ENCODE assay signal across 12 cellular contexts in genomic region chr9:71680189-71680983, GRCh38.
DNase-seq lines count a peak whose midpoint lies in the region; ATAC-seq and TF ChIP-seq lines count a peak whose summit lies in the region.
"Had no signal": no experiment of that assay in that cellular context is flagged by ENCODE, and none has a peak within 500 bp of the region (broad histone marks: within the 10 kb centered on the region; RNA-seq: fewer than 3 reads in every experiment).

No MANE protein-coding gene starts in this region.

- H3K4me1 Mint-ChIP-seq in mesothelial cell of epicardium: peaks cover 79% of the 10 kb centered on the region
- H3K4me1 Mint-ChIP-seq in CD4-positive, alpha-beta memory T cell: peaks cover 27 to 44% (median 36%) of the 10 kb centered on the region in 4 donors
- peaks cover 19% of the 10 kb centered on the region for H3K4me1 Mint-ChIP-seq in activated T-helper 17 cell treated with anti-CD3 and anti-CD28 coated beads, Interleukin-2, amount 50 U/mL, for 72 hours

- H3K36me3 Mint-ChIP-seq in mesothelial cell of epicardium: peaks cover 5% of the 10 kb centered on the region
- peaks cover 8 to 25% of the 10 kb centered on the region in 2 donors for H3K36me3 Mint-ChIP-seq in CD4-positive, alpha-beta memory T cell
- peaks cover 35% of the 10 kb centered on the region for H3K36me3 Mint-ChIP-seq in activated T-helper 17 cell treated with anti-CD3 and anti-CD28 coated beads, Interleukin-2, amount 50 U/mL, for 72 hours (ENCODE audit: low read depth)

- DNase-seq in EH (ENCODE audit: low read depth) (peak; percentile 88), cardiac fibroblast (ENCODE audit: low read depth in 2 of 2) (peak; percentile 68 to 80), mesothelial cell of epicardium (ENCODE audit: low spot score in 2 of 2, unreplicated experiment in 2 of 2) (no peak), NCI-H510A (lab: John Stamatoyannopoulos, UW) (no peak), testis (no peak)
- no peak for DNase-seq in CD4-positive, alpha-beta memory T cell
- DNase-seq: activated naive CD4-positive, alpha-beta T cell treated with anti-CD3 and anti-CD28 coated beads for 36 hours; DMS53; Kasumi-1; T-helper 2 cell had no signal

- H3K9me3 ChIP-seq in CD4-positive, alpha-beta memory T cell (ENCODE audit: control insufficient read depth in 1 of 2, low read length in 2 of 2): no peaks in the 10 kb centered on the region
- no peaks in the 10 kb centered on the region for H3K9me3 ChIP-seq in testis

- peak overlapping the region; percentile 96 for H3K27ac Mint-ChIP-seq in mesothelial cell of epicardium
- no peak overlapping the region for H3K27ac Mint-ChIP-seq in CD4-positive, alpha-beta memory T cell
- no peak overlapping the region for H3K27ac Mint-ChIP-seq in activated T-helper 17 cell treated with anti-CD3 and anti-CD28 coated beads, Interleukin-2, amount 50 U/mL, for 72 hours
- H3K27ac Mint-ChIP-seq: activated naive CD4-positive, alpha-beta T cell treated with anti-CD3 and anti-CD28 coated beads for 36 hours had no signal

- H3K9me3 Mint-ChIP-seq in mesothelial cell of epicardium: peaks cover 4% of the 10 kb centered on the region
- peaks cover 0 to 2% (median 0%) of the 10 kb centered on the region in 8 donors for H3K9me3 Mint-ChIP-seq in CD4-positive, alpha-beta memory T cell
- no peaks in the 10 kb centered on the region for H3K9me3 Mint-ChIP-seq in activated T-helper 17 cell treated with anti-CD3 and anti-CD28 coated beads, Interleukin-2, amount 50 U/mL, for 72 hours
- H3K9me3 Mint-ChIP-seq: activated naive CD4-positive, alpha-beta T cell treated with anti-CD3 and anti-CD28 coated beads for 36 hours had no signal

- 60 to 67% methylated on average over 5 of the region's 5 CpGs for WGBS in testis, 2 donors

- no peak for TF ChIP-seq POLR2A in testis (IDR thresholded peaks at IDR 0.05)

- intact Hi-C loops in CD4-positive, alpha-beta memory T cell (cut with micrococcal nuclease): no loop called here
- intact Hi-C loops in testis (cut with DNase I; ENCODE audit: low total_unique reads): no loop called here

- TF ChIP-seq CTCF in cardiac fibroblast (IDR thresholded peaks at IDR 0.05; ENCODE audit: low read depth, low read length) (no peak), mesothelial cell of epicardium (IDR thresholded peaks at IDR 0.05; ENCODE audit: unreplicated experiment) (no peak), testis (IDR thresholded peaks at IDR 0.05) (no peak)

- peak; percentile 36 for ATAC-seq in HG03442 (IDR thresholded peaks at IDR 0.05; ENCODE audit: unreplicated experiment)
- ATAC-seq in activated T-helper 17 cell treated with anti-CD3 and anti-CD28 coated beads, Interleukin-2, amount 50 U/mL, for 72 hours (replicated peaks): no peak

- CTCF ChIA-PET in CD4-positive, alpha-beta memory T cell (lab: Charles Lee; ENCODE audit: partially characterized antibody): interaction anchor here (1.2 kb wide), 1 partner anchor 28 kb away, joined by 4 read pairs; no protein-coding TSS in a partner anchor

- no peaks in the 10 kb centered on the region for H3K36me3 ChIP-seq in CD4-positive, alpha-beta memory T cell (ENCODE audit: insufficient read depth, low read length)
- no peaks in the 10 kb centered on the region for H3K36me3 ChIP-seq in testis (ENCODE audit: low read depth, missing control alignments)

- peak overlapping the region; percentile 13 for H3K4me3 Mint-ChIP-seq in mesothelial cell of epicardium
- H3K4me3 Mint-ChIP-seq in CD4-positive, alpha-beta memory T cell: no peak overlapping the region
- H3K4me3 Mint-ChIP-seq in activated T-helper 17 cell treated with anti-CD3 and anti-CD28 coated beads, Interleukin-2, amount 50 U/mL, for 72 hours: no peak overlapping the region
- H3K4me3 Mint-ChIP-seq: activated naive CD4-positive, alpha-beta T cell treated with anti-CD3 and anti-CD28 coated beads for 36 hours had no signal

- no peaks in the 10 kb centered on the region for H3K27me3 ChIP-seq in CD4-positive, alpha-beta memory T cell (ENCODE audit: insufficient read depth, low read length)
- H3K27me3 ChIP-seq in testis: no peaks in the 10 kb centered on the region

- no peak overlapping the region for H3K27ac ChIP-seq in CD4-positive, alpha-beta memory T cell (ENCODE audit: low read depth, low read length)
- H3K27ac ChIP-seq in testis: no peak overlapping the region

- no peaks in the 10 kb centered on the region for H3K27me3 Mint-ChIP-seq in mesothelial cell of epicardium (ENCODE audit: low read depth)
- no peaks in the 10 kb centered on the region for H3K27me3 Mint-ChIP-seq in CD4-positive, alpha-beta memory T cell
- H3K27me3 Mint-ChIP-seq in activated T-helper 17 cell treated with anti-CD3 and anti-CD28 coated beads, Interleukin-2, amount 50 U/mL, for 72 hours: no peaks in the 10 kb centered on the region

- H3K4me3 ChIP-seq in cardiac fibroblast (replicated peaks in 1 of 2; ENCODE audit: low read depth in 2 of 2, low read length in 2 of 2): no peak overlapping the region
- no peak overlapping the region for H3K4me3 ChIP-seq in CD4-positive, alpha-beta memory T cell (ENCODE audit: low read length in 2 of 2)
- no peak overlapping the region for H3K4me3 ChIP-seq in testis

- H3K4me1 ChIP-seq in CD4-positive, alpha-beta memory T cell (ENCODE audit: insufficient read depth, low read length): peaks cover 21% of the 10 kb centered on the region
- H3K4me1 ChIP-seq in testis: no peaks in the 10 kb centered on the region

- POLR2A ChIA-PET in CD4-positive, alpha-beta memory T cell (lab: Charles Lee; ENCODE audit: partially characterized antibody): interaction anchor here (1.3 kb wide), 1 partner anchor 103 kb away, joined by 3 read pairs; no protein-coding TSS in a partner anchor

Comparison
In these comparisons a context has a peak if more than half of its experiments do, and no peak if none do; other contexts are left out.
1. DNase-seq: peak in EH (single experiment) and cardiac fibroblast (2 of 2); none in mesothelial cell of epicardium (0 of 2), CD4-positive, alpha-beta memory T cell (0 of 5), NCI-H510A (single experiment) and testis (single experiment).